Comparison of ENCODE assay signal across 16 cellular contexts in genomic region chr7:70668606-70669358, GRCh38.
DNase-seq lines count a peak whose midpoint lies in the region; ATAC-seq and TF ChIP-seq lines count a peak whose summit lies in the region.
"Had no signal": no experiment of that assay in that cellular context is flagged by ENCODE, and none has a peak within 500 bp of the region (broad histone marks: within the 10 kb centered on the region; RNA-seq: fewer than 3 reads in every experiment).

No MANE protein-coding gene starts in this region.

- intact Hi-C loops in ascending aorta (cut with DNase I), result loop anchor here (2.0 kb wide), 1 partner anchor 26 kb away; no protein-coding TSS in a partner anchor

- peak; percentile 97 for ATAC-seq in GM18868 (IDR thresholded peaks at IDR 0.05; ENCODE audit: unreplicated experiment)
- ATAC-seq in thoracic aorta (ENCODE audit: insufficient number of reproducible peaks, low FRiP score, low read depth), result peak; percentile 87
- ATAC-seq: activated naive CD8-positive, alpha-beta T cell treated with anti-CD3 and anti-CD28 coated beads, Interleukin-2, amount 50 U/mL, for 24 hours had no signal

- peaks cover 56 to 61% of the 10 kb centered on the region in 2 donors for H3K4me1 Mint-ChIP-seq in immature natural killer cell

- TF ChIP-seq CTCF in ascending aorta (IDR thresholded peaks at IDR 0.05) (no peak), thoracic aorta (IDR thresholded peaks at IDR 0.05) (peak; percentile 35), Peyer's patch (IDR thresholded peaks at IDR 0.05) (no peak)

- no peaks in the 10 kb centered on the region for H3K9me3 ChIP-seq in ascending aorta
- H3K9me3 ChIP-seq in thoracic aorta, result no peaks in the 10 kb centered on the region
- no peaks in the 10 kb centered on the region for H3K9me3 ChIP-seq in Peyer's patch

- H3K27ac Mint-ChIP-seq in immature natural killer cell, result peak overlapping the region; percentile 83 to 98 (median 96)
- H3K27ac Mint-ChIP-seq: activated naive CD8-positive, alpha-beta T cell treated with anti-CD3 and anti-CD28 coated beads, Interleukin-2, amount 50 U/mL, for 24 hours had no signal

- no peaks in the 10 kb centered on the region for H3K36me3 ChIP-seq in ascending aorta
- H3K36me3 ChIP-seq in thoracic aorta, result no peaks in the 10 kb centered on the region
- H3K36me3 ChIP-seq in Peyer's patch, result no peaks in the 10 kb centered on the region

- peaks cover 0 to 4% (median 0%) of the 10 kb centered on the region in 3 donors for H3K36me3 Mint-ChIP-seq in immature natural killer cell

- H3K9me3 Mint-ChIP-seq in immature natural killer cell, result no peaks in the 10 kb centered on the region
- H3K9me3 Mint-ChIP-seq: activated naive CD8-positive, alpha-beta T cell treated with anti-CD3 and anti-CD28 coated beads, Interleukin-2, amount 50 U/mL, for 24 hours had no signal

- H3K27me3 ChIP-seq in ascending aorta, result no peaks in the 10 kb centered on the region
- H3K27me3 ChIP-seq in thoracic aorta (replicated peaks; ENCODE audit: insufficient read depth), result no peaks in the 10 kb centered on the region
- H3K27me3 ChIP-seq in Peyer's patch, result no peaks in the 10 kb centered on the region

- peak overlapping the region; percentile 5 to 53 for H3K27ac ChIP-seq in ascending aorta
- H3K27ac ChIP-seq in thoracic aorta, result peak overlapping the region; percentile 18 to 20
- no peak overlapping the region for H3K27ac ChIP-seq in Peyer's patch
- H3K27ac ChIP-seq: HL-60, RWPE1 had no signal

- H3K4me3 ChIP-seq in ascending aorta (peak overlapping the region in 1 of 2 donors; percentile 14), thoracic aorta (peak overlapping the region; percentile 11), Peyer's patch (no peak overlapping the region)

- peak; percentile 36 to 79 for DNase-seq in ascending aorta (ENCODE audit: low spot score in 2 of 2)
- no peak for DNase-seq in immature natural killer cell
- peak; percentile 31 for DNase-seq in thoracic aorta (ENCODE audit: low spot score)
- no peak for DNase-seq in T-helper 2 cell
- DNase-seq in DMS114 treated with DMSO at 0.1 percent for 48 hours (lab: John Stamatoyannopoulos, UW; ENCODE audit: unreplicated experiment), result no peak
- no peak for DNase-seq in Peyer's patch
- DNase-seq: activated CD4-positive, alpha-beta T cell treated with anti-CD3 and anti-CD28 coated beads for 48 hours; activated naive CD8-positive, alpha-beta T cell treated with anti-CD3 and anti-CD28 coated beads, Interleukin-2, amount 50 U/mL, for 24 hours; activated T-cell treated with anti-CD3 and anti-CD28 coated beads, Interleukin-2, amount 50 U/mL, for 1 hour; NCI-H187; NCI-H774; posterior cingulate gyrus; trophoblast cell had no signal

- peaks cover 0 to 9% of the 10 kb centered on the region in 2 donors for H3K4me1 ChIP-seq in ascending aorta
- H3K4me1 ChIP-seq in thoracic aorta (ENCODE audit: control insufficient read depth in 1 of 2, low read depth in 2 of 2), result peaks cover 0 to 17% of the 10 kb centered on the region in 2 donors
- no peaks in the 10 kb centered on the region for H3K4me1 ChIP-seq in Peyer's patch

- peaks cover 0 to 2% (median 0%) of the 10 kb centered on the region in 3 donors for H3K27me3 Mint-ChIP-seq in immature natural killer cell (ENCODE audit: low read depth in 3 of 3)
- H3K27me3 Mint-ChIP-seq: activated naive CD8-positive, alpha-beta T cell treated with anti-CD3 and anti-CD28 coated beads, Interleukin-2, amount 50 U/mL, for 24 hours had no signal

- H3K4me3 Mint-ChIP-seq in immature natural killer cell, result peak overlapping the region in 4 of 5 donors; percentile 38 to 79 (median 56)
- H3K4me3 Mint-ChIP-seq: activated naive CD8-positive, alpha-beta T cell treated with anti-CD3 and anti-CD28 coated beads, Interleukin-2, amount 50 U/mL, for 24 hours had no signal

- TF ChIP-seq POLR2A in Peyer's patch (IDR thresholded peaks at IDR 0.05), result no peak

Comparison
In these comparisons a context has a peak if more than half of its experiments do, and no peak if none do; other contexts are left out.
1. DNase-seq: peak in ascending aorta (2 of 2) and thoracic aorta (single experiment); none in immature natural killer cell (0 of 3), T-helper 2 cell (0 of 5), DMS114 treated with DMSO at 0.1 percent for 48 hours (single experiment) and Peyer's patch (0 of 3).
2. H3K27ac ChIP-seq: peak in ascending aorta (2 of 2) and thoracic aorta (2 of 2); none in Peyer's patch (0 of 4).